Comparison of ENCODE assay signal across 1 cellular context in genomic region chr18:22066083-22066485, GRCh38.
TF ChIP-seq lines count a peak whose summit lies in the region.

No MANE protein-coding gene starts in this region.

TF ChIP-seq in K562, 482 proteins besides CTCF, POLR2A, EP300 and RAD21 (continues in another document):
- no peak for TF ChIP-seq AFF1 (IDR thresholded peaks at IDR 0.05; ENCODE audit: low read depth in 1 of 2, partially characterized antibody in 2 of 2)
- no peak for TF ChIP-seq ZNF282 (CRISPR knock-in tag; IDR thresholded peaks at IDR 0.05)
- TF ChIP-seq, protein P1, sequence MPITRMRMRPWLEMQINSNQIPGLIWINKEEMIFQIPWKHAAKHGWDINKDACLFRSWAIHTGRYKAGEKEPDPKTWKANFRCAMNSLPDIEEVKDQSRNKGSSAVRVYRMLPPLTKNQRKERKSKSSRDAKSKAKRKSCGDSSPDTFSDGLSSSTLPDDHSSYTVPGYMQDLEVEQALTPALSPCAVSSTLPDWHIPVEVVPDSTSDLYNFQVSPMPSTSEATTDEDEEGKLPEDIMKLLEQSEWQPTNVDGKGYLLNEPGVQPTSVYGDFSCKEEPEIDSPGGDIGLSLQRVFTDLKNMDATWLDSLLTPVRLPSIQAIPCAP (CRISPR knock-in tag; IDR thresholded peaks at IDR 0.05; ENCODE audit: borderline replicate concordance) = no peak
- no peak for TF ChIP-seq TFE3 (CRISPR knock-in tag; IDR thresholded peaks at IDR 0.05)
- no peak for TF ChIP-seq CHCHD3 (CRISPR knock-in tag; IDR thresholded peaks at IDR 0.05)
- TF ChIP-seq, protein P2, sequence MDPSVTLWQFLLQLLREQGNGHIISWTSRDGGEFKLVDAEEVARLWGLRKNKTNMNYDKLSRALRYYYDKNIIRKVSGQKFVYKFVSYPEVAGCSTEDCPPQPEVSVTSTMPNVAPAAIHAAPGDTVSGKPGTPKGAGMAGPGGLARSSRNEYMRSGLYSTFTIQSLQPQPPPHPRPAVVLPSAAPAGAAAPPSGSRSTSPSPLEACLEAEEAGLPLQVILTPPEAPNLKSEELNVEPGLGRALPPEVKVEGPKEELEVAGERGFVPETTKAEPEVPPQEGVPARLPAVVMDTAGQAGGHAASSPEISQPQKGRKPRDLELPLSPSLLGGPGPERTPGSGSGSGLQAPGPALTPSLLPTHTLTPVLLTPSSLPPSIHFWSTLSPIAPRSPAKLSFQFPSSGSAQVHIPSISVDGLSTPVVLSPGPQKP (CRISPR knock-in tag; IDR thresholded peaks at IDR 0.05) = no peak
- TF ChIP-seq, protein P3, sequence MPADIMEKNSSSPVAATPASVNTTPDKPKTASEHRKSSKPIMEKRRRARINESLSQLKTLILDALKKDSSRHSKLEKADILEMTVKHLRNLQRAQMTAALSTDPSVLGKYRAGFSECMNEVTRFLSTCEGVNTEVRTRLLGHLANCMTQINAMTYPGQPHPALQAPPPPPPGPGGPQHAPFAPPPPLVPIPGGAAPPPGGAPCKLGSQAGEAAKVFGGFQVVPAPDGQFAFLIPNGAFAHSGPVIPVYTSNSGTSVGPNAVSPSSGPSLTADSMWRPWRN (IDR thresholded peaks at IDR 0.05; ENCODE audit: low read depth) = no peak; the same call in 1 of the 2 replicates
- TF ChIP-seq RBM14 (IDR thresholded peaks at IDR 0.05; ENCODE audit: borderline replicate concordance, insufficient read depth, low read depth, low read length) = no peak
- no peak for TF ChIP-seq NCOA1 (IDR thresholded peaks at IDR 0.05; ENCODE audit: low read depth)
- TF ChIP-seq VEZF1 (CRISPR knock-in tag; IDR thresholded peaks at IDR 0.05) = peak; percentile 35; the same call in 1 of the 2 replicates
- TF ChIP-seq POLR2AphosphoS5 (IDR thresholded peaks at IDR 0.05; ENCODE audit: control insufficient read depth, insufficient read depth, low read depth, low read length) = peak; percentile 75; the same call in 1 of the 2 replicates
- no peak for TF ChIP-seq ZNF143 (CRISPR knock-in tag; IDR thresholded peaks at IDR 0.05)
- peak; percentile 61 for TF ChIP-seq NFIC (IDR thresholded peaks at IDR 0.05)
- TF ChIP-seq MEIS2 (IDR thresholded peaks at IDR 0.05; ENCODE audit: partially characterized antibody) = no peak
- no peak for TF ChIP-seq BACH1 (tag; IDR thresholded peaks at IDR 0.05)
- TF ChIP-seq WHSC1 (IDR thresholded peaks at IDR 0.05; ENCODE audit: low read length) = no peak
- TF ChIP-seq CSDE1 (IDR thresholded peaks at IDR 0.05) = peak in 1 of 2 experiments; percentile 53; a peak in 1 of 4 replicates
- TF ChIP-seq GABPB1 (CRISPR knock-in tag; IDR thresholded peaks at IDR 0.05) = no peak
- TF ChIP-seq, protein P4, sequence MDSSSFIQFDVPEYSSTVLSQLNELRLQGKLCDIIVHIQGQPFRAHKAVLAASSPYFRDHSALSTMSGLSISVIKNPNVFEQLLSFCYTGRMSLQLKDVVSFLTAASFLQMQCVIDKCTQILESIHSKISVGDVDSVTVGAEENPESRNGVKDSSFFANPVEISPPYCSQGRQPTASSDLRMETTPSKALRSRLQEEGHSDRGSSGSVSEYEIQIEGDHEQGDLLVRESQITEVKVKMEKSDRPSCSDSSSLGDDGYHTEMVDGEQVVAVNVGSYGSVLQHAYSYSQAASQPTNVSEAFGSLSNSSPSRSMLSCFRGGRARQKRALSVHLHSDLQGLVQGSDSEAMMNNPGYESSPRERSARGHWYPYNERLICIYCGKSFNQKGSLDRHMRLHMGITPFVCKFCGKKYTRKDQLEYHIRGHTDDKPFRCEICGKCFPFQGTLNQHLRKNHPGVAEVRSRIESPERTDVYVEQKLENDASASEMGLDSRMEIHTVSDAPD (CRISPR knock-in tag; IDR thresholded peaks at IDR 0.05) = no peak
- TF ChIP-seq ZBTB40 (IDR thresholded peaks at IDR 0.05) = no peak
- TF ChIP-seq ZBTB40 (CRISPR knock-in tag; IDR thresholded peaks at IDR 0.05) = no peak
- TF ChIP-seq ZKSCAN1 (IDR thresholded peaks at IDR 0.05; ENCODE audit: low read depth, low read length) = 0 out of 2 replicates have a peak, but pooled peaks have one; percentile 19
- no peak for TF ChIP-seq GABPB2 (CRISPR knock-in tag; conservative IDR thresholded peaks at IDR 0.05)
- TF ChIP-seq, protein P5, sequence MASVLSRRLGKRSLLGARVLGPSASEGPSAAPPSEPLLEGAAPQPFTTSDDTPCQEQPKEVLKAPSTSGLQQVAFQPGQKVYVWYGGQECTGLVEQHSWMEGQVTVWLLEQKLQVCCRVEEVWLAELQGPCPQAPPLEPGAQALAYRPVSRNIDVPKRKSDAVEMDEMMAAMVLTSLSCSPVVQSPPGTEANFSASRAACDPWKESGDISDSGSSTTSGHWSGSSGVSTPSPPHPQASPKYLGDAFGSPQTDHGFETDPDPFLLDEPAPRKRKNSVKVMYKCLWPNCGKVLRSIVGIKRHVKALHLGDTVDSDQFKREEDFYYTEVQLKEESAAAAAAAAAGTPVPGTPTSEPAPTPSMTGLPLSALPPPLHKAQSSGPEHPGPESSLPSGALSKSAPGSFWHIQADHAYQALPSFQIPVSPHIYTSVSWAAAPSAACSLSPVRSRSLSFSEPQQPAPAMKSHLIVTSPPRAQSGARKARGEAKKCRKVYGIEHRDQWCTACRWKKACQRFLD (CRISPR knock-in tag; IDR thresholded peaks at IDR 0.05) = no peak
- TF ChIP-seq YBX1 (IDR thresholded peaks at IDR 0.05) = no peak
- TF ChIP-seq ZNF174 (CRISPR knock-in tag; IDR thresholded peaks at IDR 0.05) = no peak
- TF ChIP-seq, protein P6, sequence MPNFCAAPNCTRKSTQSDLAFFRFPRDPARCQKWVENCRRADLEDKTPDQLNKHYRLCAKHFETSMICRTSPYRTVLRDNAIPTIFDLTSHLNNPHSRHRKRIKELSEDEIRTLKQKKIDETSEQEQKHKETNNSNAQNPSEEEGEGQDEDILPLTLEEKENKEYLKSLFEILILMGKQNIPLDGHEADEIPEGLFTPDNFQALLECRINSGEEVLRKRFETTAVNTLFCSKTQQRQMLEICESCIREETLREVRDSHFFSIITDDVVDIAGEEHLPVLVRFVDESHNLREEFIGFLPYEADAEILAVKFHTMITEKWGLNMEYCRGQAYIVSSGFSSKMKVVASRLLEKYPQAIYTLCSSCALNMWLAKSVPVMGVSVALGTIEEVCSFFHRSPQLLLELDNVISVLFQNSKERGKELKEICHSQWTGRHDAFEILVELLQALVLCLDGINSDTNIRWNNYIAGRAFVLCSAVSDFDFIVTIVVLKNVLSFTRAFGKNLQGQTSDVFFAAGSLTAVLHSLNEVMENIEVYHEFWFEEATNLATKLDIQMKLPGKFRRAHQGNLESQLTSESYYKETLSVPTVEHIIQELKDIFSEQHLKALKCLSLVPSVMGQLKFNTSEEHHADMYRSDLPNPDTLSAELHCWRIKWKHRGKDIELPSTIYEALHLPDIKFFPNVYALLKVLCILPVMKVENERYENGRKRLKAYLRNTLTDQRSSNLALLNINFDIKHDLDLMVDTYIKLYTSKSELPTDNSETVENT (CRISPR knock-in tag; IDR thresholded peaks at IDR 0.05) = no peak
- TF ChIP-seq EP400 (IDR thresholded peaks at IDR 0.05) = no peak
- TF ChIP-seq CBFA2T2 (conservative IDR thresholded peaks at IDR 0.05) = peak; percentile 85
- peak; percentile 78 for TF ChIP-seq ARID1B (IDR thresholded peaks at IDR 0.05)
- TF ChIP-seq ZNF507 (tag; conservative IDR thresholded peaks at IDR 0.05) = no peak
- no peak for TF ChIP-seq ZNF76 (CRISPR knock-in tag; IDR thresholded peaks at IDR 0.05; ENCODE audit: borderline replicate concordance)
- no peak for TF ChIP-seq ARID2 (IDR thresholded peaks at IDR 0.05)
- TF ChIP-seq KLF16 (IDR thresholded peaks at IDR 0.05) = peak; percentile 59; the same call in 1 of the 2 replicates
